29 cellular contexts compared by ENCODE assay signal in the genomic region with DNA sequence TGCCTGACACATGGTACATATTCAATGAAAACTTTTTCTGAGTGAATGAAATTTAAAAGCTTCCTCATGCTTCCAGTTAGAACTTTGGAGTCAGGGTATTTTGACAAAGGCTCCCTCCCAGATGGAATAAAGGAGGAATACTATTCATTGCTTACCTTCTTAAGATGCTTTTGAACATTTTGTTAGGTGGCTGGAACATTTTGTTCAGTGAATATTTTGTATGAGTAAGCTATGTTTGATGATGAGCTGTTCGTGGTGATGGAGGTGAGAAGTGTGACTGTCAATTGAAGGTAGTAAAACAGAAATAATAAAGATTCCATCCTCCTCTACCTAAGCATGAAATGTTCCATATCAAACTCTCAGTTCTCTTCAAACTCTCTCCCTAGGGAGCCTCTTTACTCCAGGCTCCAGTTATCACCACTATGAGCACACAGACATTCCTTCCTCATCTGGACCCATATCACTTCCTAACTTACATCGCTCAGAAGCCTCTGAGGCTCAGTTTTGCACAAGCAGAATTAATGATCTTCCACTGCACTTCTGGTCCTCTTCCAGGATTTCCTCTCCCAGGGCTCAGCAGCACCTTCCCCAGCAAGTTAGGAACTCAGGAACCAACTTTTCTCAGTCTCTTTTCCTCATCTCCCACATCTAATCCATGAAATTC. TPM values are rescaled to one million over a fixed set of nuclear protein-coding genes. Genes with fewer than 3 reads are reported as not detected.
"Had no signal": no experiment of that assay in that cellular context is flagged by ENCODE, and none has a peak within 500 bp of the region (broad histone marks: within the 10 kb centered on the region; RNA-seq: fewer than 3 reads in every experiment).

No MANE protein-coding gene starts in this region.

- H3K36me3 ChIP-seq: ascending aorta, breast epithelium, esophagus muscularis mucosa, gastrocnemius medialis, heart left ventricle, WERI-Rb-1 had no signal

- H3K4me1 ChIP-seq: ascending aorta, breast epithelium, gastrocnemius medialis had no signal

- DNase-seq: activated B cell treated with CpG ODN at 0.5 μM for 24 hours; activated CD4-positive, alpha-beta T cell treated with anti-CD3 and anti-CD28 coated beads for 48 hours; activated CD4-positive, alpha-beta T cell treated with anti-CD3 and anti-CD28 coated beads, Interleukin-2, amount 50 U/mL, for 1 hour; activated CD4-positive, alpha-beta T cell treated with anti-CD3 and anti-CD28 coated beads, Interleukin-2, amount 50 U/mL, for 48 hours; activated CD8-positive, alpha-beta memory T cell treated with anti-CD3 and anti-CD28 coated beads for 24 hours; activated CD8-positive, alpha-beta T cell treated with anti-CD3 and anti-CD28 coated beads for 36 hours; activated effector memory CD4-positive, alpha-beta T cell treated with anti-CD3 and anti-CD28 coated beads, Interleukin-2, amount 50 U/mL, for 16 hours; activated naive CD4-positive, alpha-beta T cell; activated naive CD4-positive, alpha-beta T cell treated with anti-CD3 and anti-CD28 coated beads, Interleukin-2, amount 10 ng/mL, durations not matched to agents 7 days and 5 days; activated naive CD8-positive, alpha-beta T cell treated with anti-CD3 and anti-CD28 coated beads, Interleukin-2, amount 10 ng/mL, durations not matched to agents 7 days and 5 days; activated T-cell treated with anti-CD3 and anti-CD28 coated beads, Interleukin-2, amount 50 U/mL, for 4 hours; dorsolateral prefrontal cortex; effector memory CD4-positive, alpha-beta T cell; endodermal cell; erythroblast; foreskin keratinocyte; gastrocnemius medialis; glutamatergic neuron; heart left ventricle; T-helper 1 cell; T-helper 17 cell; T1000; WERI-Rb-1 had no signal

- H3K27me3 ChIP-seq: ascending aorta, breast epithelium, dorsolateral prefrontal cortex, esophagus muscularis mucosa, foreskin keratinocyte had no signal

- ATAC-seq: activated CD4-positive, CD25-positive, alpha-beta regulatory T cell treated with anti-CD3 and anti-CD28 coated beads, Interleukin-2, amount 50 U/mL, for 24 hours; activated CD8-positive, alpha-beta T cell treated with anti-CD3 and anti-CD28 coated beads for 36 hours; gastrocnemius medialis; heart left ventricle; T-helper 17 cell had no signal

- H3K9me3 ChIP-seq: ascending aorta, breast epithelium, esophagus muscularis mucosa, gastrocnemius medialis, heart left ventricle had no signal

- H3K4me3 ChIP-seq: ascending aorta, breast epithelium, coronary artery, dorsolateral prefrontal cortex, esophagus muscularis mucosa, gastrocnemius medialis, heart left ventricle had no signal

- H3K27ac ChIP-seq: ascending aorta, breast epithelium, coronary artery, dorsolateral prefrontal cortex, esophagus muscularis mucosa, foreskin keratinocyte, gastrocnemius medialis, heart left ventricle, WERI-Rb-1 had no signal

RNA-seq across cellular contexts. Expression of a gene that starts 2.5 kb away (rescaled TPM):
- total RNA-seq: activated B cell treated with CpG ODN at 0.5 μM for 24 hours; activated CD8-positive, alpha-beta T cell treated with anti-CD3 and anti-CD28 coated beads for 36 hours; activated naive CD4-positive, alpha-beta T cell treated with anti-CD3 and anti-CD28 coated beads, Interleukin-2, amount 50 U/mL, for 72 hours; endodermal cell had no signal
